In the genomic region with DNA sequence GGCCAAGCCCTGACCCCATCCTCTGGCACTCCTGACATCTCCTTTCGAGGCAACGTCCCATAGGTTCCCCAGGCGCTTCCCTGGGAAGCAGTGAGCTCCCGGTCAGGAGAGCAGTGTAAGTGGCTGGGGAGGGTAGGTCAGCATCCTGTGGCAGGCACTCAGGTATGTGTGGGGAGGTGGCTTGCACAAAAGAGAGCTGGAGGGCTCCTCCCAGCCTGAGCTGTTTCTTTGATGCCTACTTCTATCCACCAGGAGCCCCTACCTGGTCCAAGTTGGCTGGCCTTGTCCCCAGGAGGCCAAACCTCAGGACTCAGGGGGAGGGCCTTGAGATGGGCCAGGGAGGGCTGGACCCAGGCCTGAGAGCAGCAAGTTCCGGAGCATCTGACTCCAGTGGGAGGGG, we compare ENCODE assay signal across 18 cellular contexts. TPM values are rescaled to one million over a fixed set of nuclear protein-coding genes. Genes with fewer than 3 reads are reported as not detected.
A peak's percentile ranks its signal among the peaks of the same experiment; 100 is the strongest.
DNase-seq lines count a peak whose midpoint lies in the region; ATAC-seq lines count a peak whose summit lies in the region.
"Had no signal": no experiment of that assay in that cellular context is flagged by ENCODE, and none has a peak within 500 bp of the region (broad histone marks: within the 10 kb centered on the region; RNA-seq: fewer than 3 reads in every experiment).

No MANE protein-coding gene starts in this region.

- intact Hi-C loops in Right ventricle myocardium superior (cut with DNase I) = no loop called here
- intact Hi-C loops in cardiac septum (cut with DNase I) = no loop called here

- DNase-seq in Right ventricle myocardium superior (peak; percentile 22), cardiac septum (ENCODE audit: low spot score) (no peak), cerebellum (ENCODE audit: low spot score) (peak; percentile 13), iPS-NIHi11 (ENCODE audit: low spot score) (peak; percentile 40), DMS53 treated with DMSO at 0.1 percent for 48 hours (lab: John Stamatoyannopoulos, UW; ENCODE audit: unreplicated experiment) (no peak), SHP77 treated with DMSO at 0.1 percent for 48 hours (lab: John Stamatoyannopoulos, UW) (no peak), activated gamma-delta T cell (lab: John Stamatoyannopoulos, UW) (no peak)
- DNase-seq: GDM1, GOT3, HFFc6, KG1, MV-4-11, NCI-H1694 treated with DMSO at 0.1 percent for 48 hours, NCI-H510A treated with DMSO at 0.1 percent for 48 hours, PC-9 had no signal

- ATAC-seq in Right ventricle myocardium superior (ENCODE audit: poor library complexity) = no peak
- ATAC-seq in GM21723 (IDR thresholded peaks at IDR 0.05; ENCODE audit: unreplicated experiment) = no peak
- ATAC-seq: HepG2 had no signal

RNA-seq across cellular contexts. Expression of a gene that starts 31.7 kb away (rescaled TPM):
- total RNA-seq in Right ventricle myocardium superior (0.81 TPM), cardiac septum (3.0 TPM), cerebellum (30.1 TPM)
- total RNA-seq: HepG2, PC-9, SJSA1 had no signal

Comparison
In these comparisons a context has a peak if more than half of its experiments do, and no peak if none do; other contexts are left out.
1. DNase-seq: peak in Right ventricle myocardium superior (single experiment), cerebellum (single experiment) and iPS-NIHi11 (single experiment); none in cardiac septum (single experiment), DMS53 treated with DMSO at 0.1 percent for 48 hours (single experiment), SHP77 treated with DMSO at 0.1 percent for 48 hours (single experiment) and activated gamma-delta T cell (single experiment).